24 cellular contexts compared by ENCODE assay signal in genomic region chr17:55057184-55057583, GRCh38.
"Had no signal": no experiment of that assay in that cellular context is flagged by ENCODE, and none has a peak within 500 bp of the region (broad histone marks: within the 10 kb centered on the region; RNA-seq: fewer than 3 reads in every experiment).

No MANE protein-coding gene starts in this region.

- H3K4me1 ChIP-seq: gastrocnemius medialis, heart left ventricle had no signal

- ATAC-seq: activated CD4-positive, CD25-positive, alpha-beta regulatory T cell treated with anti-CD3 and anti-CD28 coated beads, Interleukin-2, amount 50 U/mL, for 24 hours; activated CD8-positive, alpha-beta T cell treated with anti-CD3 and anti-CD28 coated beads for 36 hours; activated T-cell treated with anti-CD3 and anti-CD28 coated beads, Interleukin-2, amount 50 U/mL, for 4 hours; activated T-helper 17 cell treated with anti-CD3 and anti-CD28 coated beads, Interleukin-2, amount 50 U/mL, for 72 hours; effector memory CD8-positive, alpha-beta T cell; gastrocnemius medialis; heart left ventricle had no signal

- H3K27me3 ChIP-seq: brain microvascular endothelial cell, esophagus squamous epithelium, gastrocnemius medialis, heart left ventricle had no signal

- H3K4me3 ChIP-seq: esophagus squamous epithelium, gastrocnemius medialis, heart left ventricle had no signal

- H3K9me3 ChIP-seq: esophagus squamous epithelium, gastrocnemius medialis, heart left ventricle had no signal

- H3K27ac ChIP-seq: brain microvascular endothelial cell, epithelial cell of prostate, gastrocnemius medialis, heart left ventricle had no signal

- H3K36me3 ChIP-seq: brain microvascular endothelial cell, esophagus squamous epithelium, gastrocnemius medialis, heart left ventricle had no signal

- DNase-seq: activated B cell treated with CpG ODN at 0.5 μM for 24 hours; activated CD4-positive, alpha-beta T cell treated with anti-CD3 and anti-CD28 coated beads for 48 hours; activated CD4-positive, alpha-beta T cell treated with anti-CD3 and anti-CD28 coated beads, Interleukin-2, amount 50 U/mL, for 1 hour; activated CD4-positive, alpha-beta T cell treated with anti-CD3 and anti-CD28 coated beads, Interleukin-2, amount 50 U/mL, for 48 hours; activated CD8-positive, alpha-beta memory T cell treated with anti-CD3 and anti-CD28 coated beads for 24 hours; activated CD8-positive, alpha-beta T cell treated with anti-CD3 and anti-CD28 coated beads for 36 hours; activated effector memory CD4-positive, alpha-beta T cell treated with Interleukin-2 at 50 U/mL for 16 hours; activated gamma-delta T cell treated with Interleukin-2 at 50 U/mL for 16 hours; activated naive CD4-positive, alpha-beta T cell treated with anti-CD3 and anti-CD28 coated beads, Interleukin-2, amount 50 U/mL, for 16 hours; activated naive CD4-positive, alpha-beta T cell treated with Interleukin-2 at 50 U/mL for 16 hours; activated T-cell treated with anti-CD3 and anti-CD28 coated beads, Interleukin-2, amount 50 U/mL, for 4 hours; amniotic stem cell; brain microvascular endothelial cell; cortex of kidney; effector CD4-positive, alpha-beta T cell; effector memory CD8-positive, alpha-beta T cell; esophagus squamous epithelium; gastrocnemius medialis; glutamatergic neuron; heart left ventricle; T1000 had no signal
